Comparison of ENCODE assay signal across 7 cellular contexts in the genomic region with DNA sequence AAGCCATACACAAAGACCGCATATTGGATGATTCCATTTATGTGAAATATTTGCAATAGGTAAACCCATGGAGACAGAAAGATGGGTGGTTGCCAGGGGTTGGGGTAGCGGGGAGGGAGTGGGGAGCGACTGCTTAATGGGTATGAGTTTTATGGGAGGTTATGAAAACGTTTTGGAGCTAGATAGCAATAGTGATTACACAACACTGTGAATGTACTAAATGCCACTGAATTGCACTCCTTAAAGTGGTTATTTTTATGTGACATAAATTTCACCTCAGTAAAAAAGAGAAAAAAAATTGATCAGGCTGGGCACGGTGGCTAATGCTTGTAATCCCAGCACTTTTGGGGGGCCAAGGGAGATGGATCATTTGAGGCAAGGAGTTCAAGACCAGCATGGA. TPM values are rescaled to one million over a fixed set of nuclear protein-coding genes. Genes with fewer than 3 reads are reported as not detected.
"Had no signal": no experiment of that assay in that cellular context is flagged by ENCODE, and none has a peak within 500 bp of the region (broad histone marks: within the 10 kb centered on the region; RNA-seq: fewer than 3 reads in every experiment).

No MANE protein-coding gene starts in this region.

- H2AFZ ChIP-seq: GM23248 had no signal

- H3K27ac ChIP-seq: GM23248 had no signal

- H3K4me3 ChIP-seq: GM23248 had no signal

- H3K4me3 Mint-ChIP-seq: HFFc6, IgD-negative memory B cell had no signal

- H3K9me3 Mint-ChIP-seq: H9, HFFc6 had no signal

- H3K9ac ChIP-seq: GM23248 had no signal

- H3K27ac Mint-ChIP-seq: HFFc6, IgD-negative memory B cell had no signal

- H3K36me3 Mint-ChIP-seq: IgD-negative memory B cell had no signal

- DNase-seq: GM23248, H9, HCEC 1CT, HFFc6, KG1 had no signal

RNA-seq across cellular contexts. Expression of a gene that starts 36.6 kb away (rescaled TPM):
- total RNA-seq: GM23248, HT-29 had no signal
- polyA plus RNA-seq: GM23248, IgD-negative memory B cell had no signal
